1 cellular context compared by ENCODE assay signal in genomic region chr9:127785933-127786772, GRCh38.
TF ChIP-seq lines count a peak whose summit lies in the region.

CDK9 (plus strand) TSS chr9:127786034; CDS start chr9:127786149, 115 bp downstream.

TF ChIP-seq in HepG2, 621 proteins besides CTCF, POLR2A, EP300 and RAD21 (continued from another document and continues in another):
- peak; percentile 81; the same call in 1 of the 2 replicates for TF ChIP-seq ZNF790 (CRISPR knock-in tag; IDR thresholded peaks at IDR 0.05; ENCODE audit: borderline replicate concordance)
- TF ChIP-seq ZNF547 (CRISPR knock-in tag; IDR thresholded peaks at IDR 0.05), result 0 out of 2 replicates have a peak, but pooled peaks have one; percentile 26
- TF ChIP-seq NRL (CRISPR knock-in tag; IDR thresholded peaks at IDR 0.05; ENCODE audit: borderline replicate concordance), result 0 out of 2 replicates have a peak, but pooled peaks have one; percentile 27
- no peak for TF ChIP-seq PPARG (CRISPR knock-in tag; conservative IDR thresholded peaks at IDR 0.05)
- peak; percentile 98 for TF ChIP-seq ZNF281 (CRISPR knock-in tag; IDR thresholded peaks at IDR 0.05; ENCODE audit: borderline replicate concordance)
- TF ChIP-seq CHD2 (IDR thresholded peaks at IDR 0.05; ENCODE audit: low read depth, low read length), result peak; percentile 60; the same call in 1 of the 2 replicates
- no peak for TF ChIP-seq ZNF616 (CRISPR knock-in tag; IDR thresholded peaks at IDR 0.05; ENCODE audit: low read depth)
- peak; percentile 65; the same call in 1 of the 2 replicates for TF ChIP-seq ZSCAN5A (CRISPR knock-in tag; IDR thresholded peaks at IDR 0.05; ENCODE audit: borderline replicate concordance)
- 0 out of 2 replicates have a peak, but pooled peaks have one; percentile 64 for TF ChIP-seq ZNF546 (CRISPR knock-in tag; conservative IDR thresholded peaks at IDR 0.05)
- TF ChIP-seq BRF2 (CRISPR knock-in tag; IDR thresholded peaks at IDR 0.05), result 0 out of 2 replicates have a peak, but pooled peaks have one; percentile 29
- TF ChIP-seq AKAP8 (CRISPR knock-in tag; IDR thresholded peaks at IDR 0.05), result no peak
- TF ChIP-seq MTA1 (CRISPR knock-in tag; IDR thresholded peaks at IDR 0.05; ENCODE audit: borderline replicate concordance), result peak; percentile 41; the same call in 1 of the 2 replicates
- 0 out of 2 replicates have a peak, but pooled peaks have one; percentile 42 for TF ChIP-seq POGK (CRISPR knock-in tag; conservative IDR thresholded peaks at IDR 0.05)
- no peak for TF ChIP-seq NFYC (CRISPR knock-in tag; IDR thresholded peaks at IDR 0.05)
- peak; percentile 27; the same call in 1 of the 2 replicates for TF ChIP-seq ZMAT3 (CRISPR knock-in tag; conservative IDR thresholded peaks at IDR 0.05)
- TF ChIP-seq ZNF121 (CRISPR knock-in tag; IDR thresholded peaks at IDR 0.05), result no peak
- TF ChIP-seq KLF16 (CRISPR knock-in tag; IDR thresholded peaks at IDR 0.05), result peak in 1 of 2 experiments; percentile 63; a peak in 1 of 4 replicates
- no peak; the same call in 1 of the 2 replicates for TF ChIP-seq ZBTB2 (CRISPR knock-in tag; IDR thresholded peaks at IDR 0.05; ENCODE audit: low read depth)
- TF ChIP-seq ZFP36L2 (CRISPR knock-in tag; IDR thresholded peaks at IDR 0.05), result no peak
- peak; percentile 93 for TF ChIP-seq RBFOX2 (IDR thresholded peaks at IDR 0.05; ENCODE audit: low read depth, low read length)
- peak; percentile 92 for TF ChIP-seq PRPF4 (IDR thresholded peaks at IDR 0.05; ENCODE audit: low read depth, low read length, poor library complexity, severe bottlenecking)
- TF ChIP-seq ZNF652 (CRISPR knock-in tag; IDR thresholded peaks at IDR 0.05; ENCODE audit: borderline replicate concordance, low read depth), result no peak
- no peak for TF ChIP-seq SNRNP70 (IDR thresholded peaks at IDR 0.05; ENCODE audit: low read depth, low read length)
- TF ChIP-seq GTF2F1 (IDR thresholded peaks at IDR 0.05; ENCODE audit: low read length), result no peak
- peak; percentile 71; the same call in 1 of the 2 replicates for TF ChIP-seq ARID4A (CRISPR knock-in tag; IDR thresholded peaks at IDR 0.05; ENCODE audit: borderline replicate concordance)
- peak; percentile 27 for TF ChIP-seq MAX (IDR thresholded peaks at IDR 0.05)
- TF ChIP-seq MAFF (IDR thresholded peaks at IDR 0.05; ENCODE audit: low read depth, low read length), result no peak
- peak; percentile 73 for TF ChIP-seq ZNF350 (CRISPR knock-in tag; IDR thresholded peaks at IDR 0.05; ENCODE audit: borderline replicate concordance, low read depth)
- TF ChIP-seq NR2C2 (CRISPR knock-in tag; IDR thresholded peaks at IDR 0.05; ENCODE audit: borderline replicate concordance), result no peak; the same call in 1 of the 2 replicates
- no peak for TF ChIP-seq MBNL3 (CRISPR knock-in tag; conservative IDR thresholded peaks at IDR 0.05)
- TF ChIP-seq CREB1 (IDR thresholded peaks at IDR 0.05), result no peak; the same call in 1 of the 2 replicates
- no peak for TF ChIP-seq CREB1 (CRISPR knock-in tag; IDR thresholded peaks at IDR 0.05)
- TF ChIP-seq SIX1 (CRISPR knock-in tag; IDR thresholded peaks at IDR 0.05; ENCODE audit: borderline replicate concordance), result no peak
- TF ChIP-seq MLLT10 (CRISPR knock-in tag; IDR thresholded peaks at IDR 0.05), result no peak
- 0 out of 2 replicates have a peak, but pooled peaks have one; percentile 59 for TF ChIP-seq ZNF232 (CRISPR knock-in tag; IDR thresholded peaks at IDR 0.05; ENCODE audit: borderline replicate concordance)
- no peak for TF ChIP-seq HOXA9 (CRISPR knock-in tag; IDR thresholded peaks at IDR 0.05; ENCODE audit: borderline replicate concordance)
- TF ChIP-seq LRRFIP1 (CRISPR knock-in tag; conservative IDR thresholded peaks at IDR 0.05), result no peak
